12 cellular contexts compared by ENCODE assay signal in the genomic region with DNA sequence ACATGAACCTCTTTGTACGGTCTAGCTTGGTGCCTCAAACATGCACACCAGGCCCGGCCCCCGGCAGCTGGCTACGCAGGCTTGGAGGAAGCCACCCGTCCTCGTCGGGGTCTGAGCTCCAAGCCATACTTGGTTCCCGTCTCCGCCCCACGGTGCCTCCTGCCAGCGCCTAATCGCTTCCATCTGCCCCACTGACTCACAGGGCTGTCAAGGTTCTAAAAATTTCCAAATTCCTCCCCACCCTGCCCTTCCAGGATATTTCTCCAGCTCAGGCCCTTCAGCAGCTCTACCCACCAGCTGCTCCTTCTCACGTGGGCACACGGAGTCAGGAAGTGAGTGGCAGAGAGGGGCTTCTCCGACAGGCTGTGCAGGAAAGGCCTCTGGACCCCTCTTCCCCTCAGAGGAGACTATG. TPM values are rescaled to one million over a fixed set of nuclear protein-coding genes. Genes with fewer than 3 reads are reported as not detected.
DNase-seq lines count a peak whose midpoint lies in the region; ATAC-seq and FAIRE-seq lines count a peak whose summit lies in the region.
"Had no signal": no experiment of that assay in that cellular context is flagged by ENCODE, and none has a peak within 500 bp of the region (broad histone marks: within the 10 kb centered on the region; RNA-seq: fewer than 3 reads in every experiment).

No MANE protein-coding gene starts in this region.

- DNase-seq in NCI-H524 treated with DMSO at 0.1 percent for 48 hours (lab: John Stamatoyannopoulos, UW) (peak; percentile 4), sciatic nerve (ENCODE audit: low spot score) (peak; percentile 87), frontal cortex (ENCODE audit: low spot score in 2 of 2) (no peak), NCI-H82 (lab: John Stamatoyannopoulos, UW) (no peak), UCSD-AML1 (lab: John Stamatoyannopoulos, UW; ENCODE audit: unreplicated experiment) (no peak)
- DNase-seq: head of caudate nucleus, NCI-H526 treated with DMSO at 0.1 percent for 48 hours, nephron progenitor cell had no signal

- H3K4me2 ChIP-seq in BLaER1 = peak overlapping the region; percentile 60; the same call in 1 of the 2 replicates

- no peaks in the 10 kb centered on the region for H3K27me3 ChIP-seq in BLaER1
- H3K27me3 ChIP-seq in esophagus (ENCODE audit: control insufficient read depth in 1 of 2, insufficient read depth in 2 of 2, low read length in 2 of 2) = no peaks in the 10 kb centered on the region

- H4K20me1 ChIP-seq in BLaER1 = no peaks in the 10 kb centered on the region

- H3K36me3 ChIP-seq in BLaER1 (no peaks in the 10 kb centered on the region), esophagus (ENCODE audit: control insufficient read depth in 2 of 2, insufficient read depth in 2 of 2, low read length in 1 of 2) (no peaks in the 10 kb centered on the region)

- no peak overlapping the region for H3K9ac ChIP-seq in BLaER1

- peaks cover 19% of the 10 kb centered on the region for H3K9me3 ChIP-seq in BLaER1
- peaks cover 0 to 2% of the 10 kb centered on the region in 2 donors for H3K9me3 ChIP-seq in esophagus (ENCODE audit: control insufficient read depth in 2 of 2, insufficient read depth in 1 of 2, low read depth in 1 of 2, low read length in 1 of 2)

- intact Hi-C loops in sciatic nerve (cut with DNase I) = no loop called here

- H3K4me3 ChIP-seq in BLaER1 = no peak overlapping the region
- no peak overlapping the region for H3K4me3 ChIP-seq in esophagus (ENCODE audit: low read depth in 1 of 2, low read length in 2 of 2)

- H3K4me1 ChIP-seq in BLaER1 (peaks cover 19% of the 10 kb centered on the region), esophagus (ENCODE audit: control insufficient read depth in 2 of 2, insufficient read depth in 2 of 2, low read length in 1 of 2) (peaks cover 0 to 4% of the 10 kb centered on the region in 2 donors)

- no peak overlapping the region for H3K27ac ChIP-seq in BLaER1
- H3K27ac ChIP-seq in esophagus (ENCODE audit: low read depth in 2 of 2, low read length in 1 of 2) = peak overlapping the region; percentile 34 to 50
- H3K27ac ChIP-seq: VCaP had no signal

- 33 to 48% methylated on average over 15 of the region's 15 CpGs for WGBS in esophagus, 2 donors

- FAIRE-seq in frontal cortex (lab: Jason Lieb, UNC) = no peak

- ATAC-seq in sciatic nerve = peak; percentile 86
- no peak for ATAC-seq in HG03442 (IDR thresholded peaks at IDR 0.05; ENCODE audit: unreplicated experiment)

RNA-seq across cellular contexts. Expression of a gene that starts 38.8 kb away (rescaled TPM):
- polyA plus RNA-seq in esophagus = not detected
- total RNA-seq in sciatic nerve (not detected), frontal cortex (not detected)

RNA-seq across cellular contexts. Expression of a gene that starts 57.4 kb away (rescaled TPM):
- polyA plus RNA-seq in esophagus = 1 to 10 TPM in 1 of 2 donors, under 1 TPM in 1; 0.45 to 1.1 TPM
- total RNA-seq in sciatic nerve = 6.2 TPM
- total RNA-seq in frontal cortex = 0.41 TPM

Comparison
In these comparisons a context has a peak if more than half of its experiments do, and no peak if none do; other contexts are left out.
1. DNase-seq: peak in NCI-H524 treated with DMSO at 0.1 percent for 48 hours (single experiment) and sciatic nerve (single experiment); none in frontal cortex (0 of 2), NCI-H82 (single experiment) and UCSD-AML1 (single experiment).